ENCODE assay signal across 15 cellular contexts in genomic region chr1:168372857-168373520, GRCh38.
"Had no signal": no experiment of that assay in that cellular context is flagged by ENCODE, and none has a peak within 500 bp of the region (broad histone marks: within the 10 kb centered on the region; RNA-seq: fewer than 3 reads in every experiment).

No MANE protein-coding gene starts in this region.

- H3K27ac ChIP-seq: lower lobe of right lung, neutrophil, skin epidermis, tibial nerve had no signal

- H3K4me1 ChIP-seq: lower lobe of right lung, tibial nerve had no signal

- H3K9me3 ChIP-seq: lower lobe of right lung, neutrophil, tibial nerve had no signal

- H3K4me3 ChIP-seq: lower lobe of right lung, skin epidermis, tibial nerve had no signal

- H3K36me3 ChIP-seq: lower lobe of right lung, neutrophil, tibial nerve had no signal

- ATAC-seq: esophagus mucosa; naive thymus-derived CD8-positive, alpha-beta T cell; stimulated activated effector memory CD8-positive, alpha-beta T cell treated with anti-CD3 and anti-CD28 coated beads, Interleukin-12 subunit alpha, Interleukin-12 subunit beta, amount 100 ng/mL, for 72 hours had no signal

- H3K27me3 ChIP-seq: neutrophil, tibial nerve had no signal

- DNase-seq: activated CD4-positive, alpha-beta T cell treated with anti-CD3 and anti-CD28 coated beads for 1 hour; activated gamma-delta T cell; activated T-cell treated with anti-CD3 and anti-CD28 coated beads, Interleukin-2, amount 50 U/mL, for 48 hours; central memory CD4-positive, alpha-beta T cell; endodermal cell; lower lobe of right lung; naive thymus-derived CD8-positive, alpha-beta T cell; retina; SHP77 treated with DMSO at 0.1 percent for 48 hours; T-helper 2 cell had no signal
